Comparison of ENCODE assay signal across 9 cellular contexts in genomic region chr2:9770308-9771100, GRCh38.
DNase-seq lines count a peak whose midpoint lies in the region; ATAC-seq, FAIRE-seq and TF ChIP-seq lines count a peak whose summit lies in the region.
"Had no signal": no experiment of that assay in that cellular context is flagged by ENCODE, and none has a peak within 500 bp of the region (broad histone marks: within the 10 kb centered on the region; RNA-seq: fewer than 3 reads in every experiment).

No MANE protein-coding gene starts in this region.

- intact Hi-C loops in gastrocnemius medialis (cut with DNase I; ENCODE audit: low total_unique reads): no loop called here

- FAIRE-seq in G401.6 (lab: Jason Lieb, UNC): peak; percentile 81
- FAIRE-seq: colon had no signal

- H3K4me1 ChIP-seq in gastrocnemius medialis: peaks cover 21 to 33% of the 10 kb centered on the region in 2 donors

- ATAC-seq in gastrocnemius medialis: peak; percentile 74 to 78
- ATAC-seq in HG03520 (IDR thresholded peaks at IDR 0.05; ENCODE audit: unreplicated experiment): no peak

- no peak overlapping the region for H3K4me3 ChIP-seq in gastrocnemius medialis

- TF ChIP-seq CTCF in gastrocnemius medialis (IDR thresholded peaks at IDR 0.05 in 4 of 5, conservative IDR thresholded peaks at IDR 0.05 in 1 of 5): peak; percentile 33 to 69 (median 63)

- no peaks in the 10 kb centered on the region for H3K9me3 ChIP-seq in gastrocnemius medialis

- peak; percentile 75 for DNase-seq in M059J (ENCODE audit: low read depth)
- peak; percentile 41 for DNase-seq in SKM-1 treated with dmso at 0.1 percent for 144 hours (lab: John Stamatoyannopoulos, UW; ENCODE audit: unreplicated experiment)
- DNase-seq in astrocyte of the hippocampus (ENCODE audit: low read depth, low spot score): peak; percentile 84
- DNase-seq in hepatic stellate cell (ENCODE audit: low spot score): peak; percentile 87
- peak; percentile 42 to 63 for DNase-seq in gastrocnemius medialis
- DNase-seq in NK-92 (lab: John Stamatoyannopoulos, UW; ENCODE audit: unreplicated experiment): no peak

- no peak for TF ChIP-seq POLR2A in gastrocnemius medialis (IDR thresholded peaks at IDR 0.05)

- H3K27ac ChIP-seq in gastrocnemius medialis: peak overlapping the region; percentile 11 to 68 (median 37)

- no peaks in the 10 kb centered on the region for H3K36me3 ChIP-seq in gastrocnemius medialis

- in situ Hi-C loops in gastrocnemius medialis (cut with MboI; ENCODE audit: low sequenced_read_pairs in 4 of 4): no loop called here

- H3K27me3 ChIP-seq in gastrocnemius medialis: no peaks in the 10 kb centered on the region
